In genomic region chr11:17770048-17770652, GRCh38 we compare ENCODE assay signal across 13 cellular contexts. TPM values are rescaled to one million over a fixed set of nuclear protein-coding genes. Genes with fewer than 3 reads are reported as not detected.
DNase-seq lines count a peak whose midpoint lies in the region; ATAC-seq, FAIRE-seq and TF ChIP-seq lines count a peak whose summit lies in the region.
"Had no signal": no experiment of that assay in that cellular context is flagged by ENCODE, and none has a peak within 500 bp of the region (broad histone marks: within the 10 kb centered on the region; RNA-seq: fewer than 3 reads in every experiment).

No MANE protein-coding gene starts in this region.

- H3K9ac ChIP-seq in SK-N-SH = no peak overlapping the region
- H3K9ac ChIP-seq: BLaER1 treated with 17β-estradiol and CSF1 and Interleukin-3, amounts not matched to agents 10 nM and 100 nM had no signal

- no peak for TF ChIP-seq RAD21 in SK-N-SH (IDR thresholded peaks at IDR 0.05; ENCODE audit: low read length)

- no peaks in the 10 kb centered on the region for H4K20me1 ChIP-seq in SK-N-SH (ENCODE audit: insufficient read depth)

- no peaks in the 10 kb centered on the region for H3K9me3 Mint-ChIP-seq in progenitor cell of endocrine pancreas (ENCODE audit: low read depth)

- H3K4me1 Mint-ChIP-seq in progenitor cell of endocrine pancreas (ENCODE audit: low read depth) = peaks cover 6% of the 10 kb centered on the region

- TF ChIP-seq EP300 in SK-N-SH (IDR thresholded peaks at IDR 0.05; ENCODE audit: borderline replicate concordance in 1 of 2, low read depth in 1 of 2, low read length in 1 of 2) (no peak), tibial nerve (IDR thresholded peaks at IDR 0.05) (no peak)

- no peaks in the 10 kb centered on the region for H3K9me3 ChIP-seq in SK-N-SH
- peaks cover 0 to 9% (median 0%) of the 10 kb centered on the region in 4 donors for H3K9me3 ChIP-seq in tibial nerve
- H3K9me3 ChIP-seq: BLaER1 treated with 17β-estradiol and CSF1 and Interleukin-3, amounts not matched to agents 10 nM and 100 nM; HAP-1 had no signal

- H3K27ac Mint-ChIP-seq in progenitor cell of endocrine pancreas = peak overlapping the region; percentile 87

- H3K27ac ChIP-seq in SK-N-SH (ENCODE audit: low read depth in 2 of 2, low read length in 1 of 2) (no peak overlapping the region), tibial nerve (no peak overlapping the region)
- H3K27ac ChIP-seq: BLaER1 treated with 17β-estradiol and CSF1 and Interleukin-3, amounts not matched to agents 10 nM and 100 nM had no signal

- peak; percentile 52 for DNase-seq in SK-N-SH
- peak; percentile 15 for DNase-seq in LoVo (ENCODE audit: low spot score)
- no peak for DNase-seq in bronchial epithelial cell (ENCODE audit: low read depth)
- peak; percentile 35 for DNase-seq in progenitor cell of endocrine pancreas (ENCODE audit: low spot score, unreplicated experiment)
- no peak for DNase-seq in tibial nerve (ENCODE audit: low spot score in 2 of 2)
- DNase-seq in nucleus accumbens (lab: John Stamatoyannopoulos, UW) = no peak
- DNase-seq: central memory CD4-positive, alpha-beta T cell had no signal

- TF ChIP-seq CTCF in SK-N-SH (IDR thresholded peaks at IDR 0.05) (peak; percentile 28; the same call in 1 of the 2 replicates), bronchial epithelial cell (IDR thresholded peaks at IDR 0.05; ENCODE audit: insufficient read depth, low read length, severe bottlenecking) (peak; percentile 25), progenitor cell of endocrine pancreas (IDR thresholded peaks at IDR 0.05; ENCODE audit: unreplicated experiment) (peak; percentile 49), tibial nerve (IDR thresholded peaks at IDR 0.05) (peak in 1 of 5 experiments; percentile 6)

- TF ChIP-seq POLR2A in tibial nerve (IDR thresholded peaks at IDR 0.05) = no peak

- no peaks in the 10 kb centered on the region for H3K79me2 ChIP-seq in SK-N-SH (ENCODE audit: insufficient read depth)

- 80% methylated on average over 7 of the region's 9 CpGs for WGBS in SK-N-SH (ENCODE audit: low lambda C conversion rate)
- 55 to 60% methylated on average over 9 of the region's 9 CpGs for WGBS in tibial nerve, 2 donors

- H3K4me2 ChIP-seq in SK-N-SH = no peak overlapping the region

- H2AFZ ChIP-seq in SK-N-SH (ENCODE audit: low read depth) = no peak overlapping the region

- no peaks in the 10 kb centered on the region for H3F3A ChIP-seq in SK-N-SH (replicated peaks; ENCODE audit: insufficient read depth)

- H3K4me3 Mint-ChIP-seq in progenitor cell of endocrine pancreas (ENCODE audit: low read depth) = no peak overlapping the region

- peaks cover 18% of the 10 kb centered on the region for H3K27me3 Mint-ChIP-seq in progenitor cell of endocrine pancreas

- H3K27me3 ChIP-seq in SK-N-SH (ENCODE audit: insufficient read depth) (no peaks in the 10 kb centered on the region), bronchial epithelial cell (ENCODE audit: control insufficient read depth, insufficient read depth, low read length) (no peaks in the 10 kb centered on the region), tibial nerve (peaks cover 0 to 3% of the 10 kb centered on the region in 2 donors)
- H3K27me3 ChIP-seq: BLaER1 treated with 17β-estradiol and CSF1 and Interleukin-3, amounts not matched to agents 10 nM and 100 nM had no signal

- ATAC-seq in SK-N-SH treated with all-trans-retinoic acid at 6 μM for 48 hours = no peak
- no peak for ATAC-seq in HG02588 (IDR thresholded peaks at IDR 0.05; ENCODE audit: unreplicated experiment)

- no peaks in the 10 kb centered on the region for H3K36me3 Mint-ChIP-seq in progenitor cell of endocrine pancreas (ENCODE audit: insufficient read depth)

- FAIRE-seq in bronchial epithelial cell (lab: Jason Lieb, UNC) = no peak

- no peak overlapping the region for H3K4me3 ChIP-seq in SK-N-SH (ENCODE audit: low read depth in 2 of 2, low read length in 1 of 2)
- H3K4me3 ChIP-seq in bronchial epithelial cell (ENCODE audit: low read depth, low read length) = no peak overlapping the region
- H3K4me3 ChIP-seq in tibial nerve = no peak overlapping the region
- H3K4me3 ChIP-seq: BLaER1 treated with 17β-estradiol and CSF1 and Interleukin-3, amounts not matched to agents 10 nM and 100 nM; HAP-1 had no signal

- POLR2A ChIA-PET in SK-N-SH (lab: Yijun Ruan, JAX) = no interaction called here

- CTCF ChIA-PET in SK-N-SH (lab: Yijun Ruan, JAX) = interaction anchor here (0.9 to 3.1 kb wide), 6 partner anchors 36 to 203 kb away, joined by 3 to 11 read pairs (median 4); partner anchors contain the start of gene KCNC1

- H3K4me1 ChIP-seq in SK-N-SH (ENCODE audit: control insufficient read depth in 1 of 2, insufficient read depth in 2 of 2, low read depth in 1 of 2, low read length in 1 of 2) = peaks cover 0 to 14% of the 10 kb centered on the region in 2 experiments; a peak in 2 of 4 replicates
- no peaks in the 10 kb centered on the region for H3K4me1 ChIP-seq in tibial nerve
- H3K4me1 ChIP-seq: HAP-1 had no signal

- no peaks in the 10 kb centered on the region for H3K9me2 ChIP-seq in SK-N-SH

- H3K36me3 ChIP-seq in SK-N-SH (replicated peaks in 1 of 2; ENCODE audit: control insufficient read depth in 1 of 2, insufficient read depth in 2 of 2, low read length in 1 of 2) (no peaks in the 10 kb centered on the region), bronchial epithelial cell (ENCODE audit: control insufficient read depth, insufficient read depth, low read length) (no peaks in the 10 kb centered on the region), tibial nerve (no peaks in the 10 kb centered on the region)
- H3K36me3 ChIP-seq: BLaER1 treated with 17β-estradiol and CSF1 and Interleukin-3, amounts not matched to agents 10 nM and 100 nM; HAP-1 had no signal

TF ChIP-seq in SK-N-SH, 30 proteins besides CTCF, POLR2A, EP300 and RAD21:
- TF ChIP-seq GATA2 (CRISPR knock-in tag; IDR thresholded peaks at IDR 0.05) (no peak), ZBTB33 (IDR thresholded peaks at IDR 0.05; ENCODE audit: borderline replicate concordance, low read depth) (no peak)

TF ChIP-seq in SK-N-SH treated with all-trans-retinoic acid at 6 μM for 48 hours, 23 proteins besides CTCF, POLR2A, EP300 and RAD21:
- TF ChIP-seq OSR1 (CRISPR knock-in tag; IDR thresholded peaks at IDR 0.05) = no peak
- no peak for TF ChIP-seq GLIS3 (CRISPR knock-in tag; IDR thresholded peaks at IDR 0.05)
- no peak for TF ChIP-seq ZNF70 (CRISPR knock-in tag; IDR thresholded peaks at IDR 0.05)
- TF ChIP-seq ZFP30 (CRISPR knock-in tag; IDR thresholded peaks at IDR 0.05) = no peak
- no peak for TF ChIP-seq ARNTL (CRISPR knock-in tag; IDR thresholded peaks at IDR 0.05; ENCODE audit: borderline replicate concordance, low read depth)
- TF ChIP-seq CSDC2 (CRISPR knock-in tag; IDR thresholded peaks at IDR 0.05) = no peak
- TF ChIP-seq PPARA (CRISPR knock-in tag; IDR thresholded peaks at IDR 0.05; ENCODE audit: borderline replicate concordance) = no peak
- no peak for TF ChIP-seq TSHZ2 (CRISPR knock-in tag; IDR thresholded peaks at IDR 0.05)
- no peak for TF ChIP-seq ZNF565 (CRISPR knock-in tag; conservative IDR thresholded peaks at IDR 0.05; ENCODE audit: low read depth)

RNA-seq across cellular contexts. Expression of gene KCNC1, which starts 35.6 kb away (rescaled TPM):
- polyA plus RNA-seq in SK-N-SH (2012; rRNA removed) = 0.13 and 0.18 TPM in 2 replicates
- 0.09 and 0.14 TPM in 2 replicates for polyA plus RNA-seq in SK-N-SH (2012; cell fraction: cytosol; rRNA removed)
- polyA plus RNA-seq in SK-N-SH (2012; cell fraction: nucleus; rRNA removed) = 0.42 and 0.67 TPM in 2 replicates
- total RNA-seq in bronchial epithelial cell = not detected in 2 replicates
- total RNA-seq in progenitor cell of endocrine pancreas = 0.67 and 1.2 TPM in 2 replicates
- not detected for total RNA-seq in tibial nerve
- total RNA-seq: glomerular endothelial cell, RPMI7951 had no signal

RNA-seq across cellular contexts. Expression of gene MYOD1, which starts 50.8 kb away (rescaled TPM):
- polyA plus RNA-seq in SK-N-SH (2012; rRNA removed) = not detected in 2 replicates
- not detected in 2 replicates for polyA plus RNA-seq in SK-N-SH (2012; cell fraction: cytosol; rRNA removed)
- polyA plus RNA-seq in SK-N-SH (2012; cell fraction: nucleus; rRNA removed) = not detected in 2 replicates
- not detected in 2 replicates for total RNA-seq in bronchial epithelial cell
- not detected in 2 replicates for total RNA-seq in progenitor cell of endocrine pancreas
- not detected for total RNA-seq in tibial nerve
- total RNA-seq: glomerular endothelial cell had no signal

Comparison
In these comparisons a context has a peak if more than half of its experiments do, and no peak if none do; other contexts are left out.
1. DNase-seq: peak in SK-N-SH (single experiment), LoVo (single experiment) and progenitor cell of endocrine pancreas (single experiment); none in bronchial epithelial cell (single experiment), tibial nerve (0 of 2) and nucleus accumbens (0 of 56).